ENCODE assay signal across 8 cellular contexts in the genomic region with DNA sequence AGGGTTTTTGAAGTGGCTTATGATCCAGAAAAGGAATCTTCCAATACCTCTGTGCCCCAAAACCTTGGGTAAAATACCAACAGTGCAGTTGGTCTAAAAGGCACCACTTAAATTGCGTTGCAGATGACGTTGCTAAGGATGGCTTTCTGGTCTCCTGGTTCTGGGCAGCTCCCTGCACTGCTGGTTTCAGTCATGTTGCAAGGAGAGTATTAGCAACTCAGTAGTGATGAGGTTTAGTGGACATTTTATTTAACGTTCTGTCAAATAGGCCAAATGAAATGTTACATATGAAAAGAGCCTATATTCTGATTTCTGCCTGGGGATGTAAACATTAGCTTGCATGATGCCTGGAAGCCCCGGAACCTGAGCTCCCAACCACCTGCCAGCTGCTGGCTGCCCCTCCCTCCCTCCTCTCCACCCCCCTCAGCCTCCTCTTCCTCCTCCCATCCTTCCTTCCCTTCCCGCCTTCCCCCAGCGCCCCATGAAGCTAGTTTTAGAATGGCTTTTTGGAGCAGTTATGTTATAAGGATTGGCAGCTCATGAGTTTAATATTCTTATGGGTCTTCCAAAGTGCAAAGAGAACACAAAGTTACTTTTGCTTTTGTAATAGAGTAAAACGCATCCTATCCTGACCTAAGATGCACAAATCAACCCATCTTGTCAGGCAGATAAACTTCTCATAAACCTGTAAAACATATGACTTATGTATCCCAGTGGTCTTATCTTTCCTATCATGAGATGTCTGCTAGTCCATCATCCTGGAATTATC. TPM values are rescaled to one million over a fixed set of nuclear protein-coding genes. Genes with fewer than 3 reads are reported as not detected.
DNase-seq lines count a peak whose midpoint lies in the region; ATAC-seq and TF ChIP-seq lines count a peak whose summit lies in the region.

No MANE protein-coding gene starts in this region.

- H3K4me1 Mint-ChIP-seq in activated CD4-positive, alpha-beta T cell treated with anti-CD3 and anti-CD28 coated beads for 36 hours = peaks cover 67% of the 10 kb centered on the region
- H3K4me1 Mint-ChIP-seq in activated CD4-positive, alpha-beta memory T cell treated with anti-CD3 and anti-CD28 coated beads for 36 hours (ENCODE audit: low read depth) = peaks cover 73% of the 10 kb centered on the region

- CTCF ChIA-PET in activated CD4-positive, alpha-beta T cell treated with anti-CD3 and anti-CD28 coated beads for 36 hours (lab: Charles Lee) = interaction anchor here (0.8 to 2.4 kb wide), 9 partner anchors 9 to 175 kb away, joined by 3 to 15 read pairs (median 5); partner anchors contain the start of gene CD7
- CTCF ChIA-PET in activated CD4-positive, alpha-beta memory T cell treated with anti-CD3 and anti-CD28 coated beads for 36 hours (lab: Charles Lee) = interaction anchor here (0.6 to 8.5 kb wide), 8 partner anchors 10 to 573 kb away, joined by 3 to 113 read pairs (median 6); partner anchors contain the start of genes CD7 and SECTM1

- peaks cover 16% of the 10 kb centered on the region for H3K36me3 Mint-ChIP-seq in activated CD4-positive, alpha-beta T cell treated with anti-CD3 and anti-CD28 coated beads for 36 hours (ENCODE audit: low read depth)
- peaks cover 25% of the 10 kb centered on the region for H3K36me3 Mint-ChIP-seq in activated CD4-positive, alpha-beta memory T cell treated with anti-CD3 and anti-CD28 coated beads for 36 hours

- H3K9me3 ChIP-seq in hepatocyte (ENCODE audit: low read depth) = no peaks in the 10 kb centered on the region
- H3K9me3 ChIP-seq in suprapubic skin = no peaks in the 10 kb centered on the region

- H3K27ac ChIP-seq in hepatocyte (peak overlapping the region; percentile 92), suprapubic skin (peak overlapping the region; percentile 86)

- POLR2A ChIA-PET in activated CD4-positive, alpha-beta T cell treated with anti-CD3 and anti-CD28 coated beads for 36 hours (lab: Charles Lee) = interaction anchor here (0.6 to 9.6 kb wide), 12 partner anchors 9 to 480 kb away, joined by 3 to 94 read pairs (median 8); partner anchors contain the start of genes CD7, CSNK1D and CYBC1
- POLR2A ChIA-PET in activated CD4-positive, alpha-beta memory T cell treated with anti-CD3 and anti-CD28 coated beads for 36 hours (lab: Charles Lee) = interaction anchor here (0.5 to 12.2 kb wide), 18 partner anchors 9 to 225 kb away, joined by 3 to 103 read pairs (median 7); partner anchors contain the start of genes CD7, CSNK1D, SECTM1 and SLC16A3

- no peak for TF ChIP-seq CTCF in hepatocyte (IDR thresholded peaks at IDR 0.05; ENCODE audit: poor library complexity)
- no peak for TF ChIP-seq CTCF in suprapubic skin (IDR thresholded peaks at IDR 0.05)

- no peaks in the 10 kb centered on the region for H3K27me3 ChIP-seq in hepatocyte
- H3K27me3 ChIP-seq in suprapubic skin = no peaks in the 10 kb centered on the region

- H2AFZ ChIP-seq in hepatocyte = no peak overlapping the region

- 63% methylated on average over 7 of the region's 7 CpGs for WGBS in hepatocyte (ENCODE audit: low lambda C conversion rate, missing lambda C conversion rate)
- 46% methylated on average over 7 of the region's 7 CpGs for WGBS in suprapubic skin

- H3K79me2 ChIP-seq in hepatocyte = no peaks in the 10 kb centered on the region

- H3K4me1 ChIP-seq in hepatocyte (ENCODE audit: insufficient read depth) (peaks cover 58% of the 10 kb centered on the region), suprapubic skin (peaks cover 71% of the 10 kb centered on the region)

- no peak for TF ChIP-seq EP300 in suprapubic skin (IDR thresholded peaks at IDR 0.05)

- no peaks in the 10 kb centered on the region for H4K20me1 ChIP-seq in hepatocyte (ENCODE audit: insufficient read depth, poor library complexity, severe bottlenecking)

- peak overlapping the region; percentile 80 for H3K4me3 Mint-ChIP-seq in activated CD4-positive, alpha-beta T cell treated with anti-CD3 and anti-CD28 coated beads for 36 hours
- H3K4me3 Mint-ChIP-seq in activated CD4-positive, alpha-beta memory T cell treated with anti-CD3 and anti-CD28 coated beads for 36 hours = peak overlapping the region; percentile 93

- peak overlapping the region; percentile 100 for H3K27ac Mint-ChIP-seq in activated CD4-positive, alpha-beta T cell treated with anti-CD3 and anti-CD28 coated beads for 36 hours
- peak overlapping the region; percentile 100 for H3K27ac Mint-ChIP-seq in activated CD4-positive, alpha-beta memory T cell treated with anti-CD3 and anti-CD28 coated beads for 36 hours

- no peaks in the 10 kb centered on the region for H3K36me3 ChIP-seq in hepatocyte (replicated peaks; ENCODE audit: insufficient read depth, low read depth)
- no peaks in the 10 kb centered on the region for H3K36me3 ChIP-seq in suprapubic skin

- peaks cover 2% of the 10 kb centered on the region for H3K9me3 Mint-ChIP-seq in activated CD4-positive, alpha-beta T cell treated with anti-CD3 and anti-CD28 coated beads for 36 hours (ENCODE audit: low read depth)
- H3K9me3 Mint-ChIP-seq in activated CD4-positive, alpha-beta memory T cell treated with anti-CD3 and anti-CD28 coated beads for 36 hours = no peaks in the 10 kb centered on the region

- H3K4me2 ChIP-seq in hepatocyte = peak overlapping the region; percentile 68

- no peak for TF ChIP-seq POLR2A in suprapubic skin (IDR thresholded peaks at IDR 0.05)

- no peaks in the 10 kb centered on the region for H3K27me3 Mint-ChIP-seq in activated CD4-positive, alpha-beta T cell treated with anti-CD3 and anti-CD28 coated beads for 36 hours
- no peaks in the 10 kb centered on the region for H3K27me3 Mint-ChIP-seq in activated CD4-positive, alpha-beta memory T cell treated with anti-CD3 and anti-CD28 coated beads for 36 hours

- DNase-seq in activated CD4-positive, alpha-beta T cell treated with anti-CD3 and anti-CD28 coated beads for 36 hours = peak; percentile 43
- no peak for DNase-seq in activated CD4-positive, alpha-beta T cell treated with anti-CD3 and anti-CD28 coated beads, Interleukin-2, amount 50 U/mL, for 4 hours
- DNase-seq in activated CD4-positive, alpha-beta memory T cell treated with anti-CD3 and anti-CD28 coated beads for 36 hours = no peak
- DNase-seq in hepatocyte (ENCODE audit: low spot score) (no peak), suprapubic skin (ENCODE audit: low spot score in 2 of 2) (peak in 1 of 2 donors; percentile 56), NCI-H128 (lab: John Stamatoyannopoulos, UW; ENCODE audit: unreplicated experiment) (no peak)

- no peaks in the 10 kb centered on the region for H3K9me2 ChIP-seq in hepatocyte (replicated peaks; ENCODE audit: insufficient read depth)

- H3K4me3 ChIP-seq in hepatocyte (no peak overlapping the region), suprapubic skin (peak overlapping the region; percentile 45)

- ATAC-seq in activated CD4-positive, alpha-beta T cell treated with anti-CD3 and anti-CD28 coated beads for 36 hours = no peak
- ATAC-seq in GM21423 (IDR thresholded peaks at IDR 0.05; ENCODE audit: unreplicated experiment) (no peak), GM18868 (IDR thresholded peaks at IDR 0.05; ENCODE audit: unreplicated experiment) (no peak)

- intact Hi-C loops in activated CD4-positive, alpha-beta T cell treated with anti-CD3 and anti-CD28 coated beads for 36 hours (cut with DNase I, micrococcal nuclease) = loop anchor here (1.0 to 10.0 kb wide), 10 partner anchors 10 to 782 kb away; partner anchors contain the start of genes CSNK1D (in 2 of the 2), ACTG1 (in 1 of the 2), DCXR (in 1 of the 2) and FASN (in 1 of the 2)
- intact Hi-C loops in activated CD4-positive, alpha-beta memory T cell treated with anti-CD3 and anti-CD28 coated beads for 36 hours (cut with micrococcal nuclease) = loop anchor here (1.0 to 5.0 kb wide), 5 partner anchors 10 to 154 kb away; partner anchors contain the start of gene CYBC1

RNA-seq across cellular contexts. Expression of gene CD7, which starts 20.7 kb away (rescaled TPM):
- 100 to 1,000 TPM; 614 to 725 TPM for total RNA-seq in activated CD4-positive, alpha-beta T cell treated with anti-CD3 and anti-CD28 coated beads for 36 hours
- total RNA-seq in activated CD4-positive, alpha-beta memory T cell treated with anti-CD3 and anti-CD28 coated beads for 36 hours = 100 to 1,000 TPM; 570 to 574 TPM
- total RNA-seq in hepatocyte = 0.64 and 1.8 TPM in 2 replicates
- 7.0 and 7.8 TPM in 2 replicates for polyA plus RNA-seq in hepatocyte
- 1 to 10 TPM in 3 of 4 donors, under 1 TPM in 1; 0.29 to 4.4 (median 1.6) TPM for total RNA-seq in suprapubic skin

RNA-seq across cellular contexts. Expression of gene CSNK1D, which starts 23.2 kb away (rescaled TPM):
- 100 to 1,000 TPM; 118 to 182 TPM for total RNA-seq in activated CD4-positive, alpha-beta T cell treated with anti-CD3 and anti-CD28 coated beads for 36 hours
- total RNA-seq in activated CD4-positive, alpha-beta memory T cell treated with anti-CD3 and anti-CD28 coated beads for 36 hours = 100 to 1,000 TPM; 110 to 111 TPM
- total RNA-seq in hepatocyte (55.7 and 72.5 TPM in 2 replicates), suprapubic skin (100 to 1,000 TPM in 1 of 4 donors, 10 to 100 TPM in 3; 52.3 to 142 (median 58.8) TPM)
- 152 and 193 TPM in 2 replicates for polyA plus RNA-seq in hepatocyte

RNA-seq across cellular contexts. Expression of gene SECTM1, which starts 36.9 kb away (rescaled TPM):
- 10 to 100 TPM in 1 of 2 experiments, 1 to 10 TPM in 1; 9.0 to 10.9 TPM for total RNA-seq in activated CD4-positive, alpha-beta T cell treated with anti-CD3 and anti-CD28 coated beads for 36 hours
- 10 to 100 TPM; 12.2 to 12.7 TPM for total RNA-seq in activated CD4-positive, alpha-beta memory T cell treated with anti-CD3 and anti-CD28 coated beads for 36 hours
- total RNA-seq in hepatocyte (9.3 and 9.7 TPM in 2 replicates), suprapubic skin (10 to 100 TPM in 3 of 4 donors, 1 to 10 TPM in 1; 9.5 to 37.8 (median 16.6) TPM)
- polyA plus RNA-seq in hepatocyte = 9.9 and 15.0 TPM in 2 replicates

Comparison
In these comparisons a context has a peak if more than half of its experiments do, and no peak if none do; other contexts are left out.
1. RNA of gene CD7, which starts 20.7 kb away (total RNA-seq): 614 to 725 TPM in activated CD4-positive, alpha-beta T cell treated with anti-CD3 and anti-CD28 coated beads for 36 hours and 570 to 574 TPM in activated CD4-positive, alpha-beta memory T cell treated with anti-CD3 and anti-CD28 coated beads for 36 hours; 0.64 to 1.8 TPM in hepatocyte and 0.29 to 4.4 TPM in suprapubic skin; every median in the first group is over 100 times any median in the second.